In the genomic region with DNA sequence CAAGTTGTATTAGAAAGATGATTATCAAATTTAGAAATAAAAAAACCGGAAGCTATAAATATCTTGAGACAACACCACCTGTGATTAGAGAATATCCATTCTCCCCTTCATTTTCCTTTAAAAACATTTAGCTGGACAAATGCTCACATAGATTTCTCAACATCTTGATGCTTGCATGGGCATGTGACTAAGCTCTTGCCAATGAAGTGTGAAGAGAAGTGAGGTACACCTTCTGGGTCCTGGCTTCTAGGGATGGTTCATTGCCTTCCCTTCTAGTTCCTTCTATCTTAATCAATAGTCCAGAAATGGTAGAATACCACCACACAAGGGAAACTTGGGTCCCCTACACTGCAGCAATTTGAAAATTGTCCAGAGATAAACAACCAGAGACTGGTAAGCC, we compare ENCODE assay signal across 19 cellular contexts. TPM values are rescaled to one million over a fixed set of nuclear protein-coding genes. Genes with fewer than 3 reads are reported as not detected.
DNase-seq lines count a peak whose midpoint lies in the region; ATAC-seq, FAIRE-seq and TF ChIP-seq lines count a peak whose summit lies in the region.
"Had no signal": no experiment of that assay in that cellular context is flagged by ENCODE, and none has a peak within 500 bp of the region (broad histone marks: within the 10 kb centered on the region; RNA-seq: fewer than 3 reads in every experiment).

No MANE protein-coding gene starts in this region.

- TF ChIP-seq POLR2A in HepG2 (IDR thresholded peaks at IDR 0.05; ENCODE audit: insufficient read depth in 1 of 2, low read depth in 2 of 2, low read length in 2 of 2), result no peak

- no peak for ATAC-seq in CD4-positive, CD25-positive, alpha-beta regulatory T cell (ENCODE audit: low read depth in 2 of 2)
- ATAC-seq in HepG2, result no peak
- ATAC-seq in HG02840 (IDR thresholded peaks at IDR 0.05; ENCODE audit: low FRiP score, unreplicated experiment), result no peak
- ATAC-seq: CD8-positive, alpha-beta T cell; GM23338; PC-3 had no signal

- H4K20me1 ChIP-seq in H9 (ENCODE audit: control insufficient read depth, insufficient read depth, insufficient read length) (no peaks in the 10 kb centered on the region), HepG2 (ENCODE audit: insufficient read depth, low read length) (peaks cover 2% of the 10 kb centered on the region; the same call in 1 of the 2 replicates)

- no peaks in the 10 kb centered on the region for H3K9me3 ChIP-seq in CD4-positive, CD25-positive, alpha-beta regulatory T cell (ENCODE audit: control insufficient read depth in 2 of 2, low read length in 2 of 2)
- no peaks in the 10 kb centered on the region for H3K9me3 ChIP-seq in H9 (ENCODE audit: control insufficient read depth, low read depth, low read length)
- no peaks in the 10 kb centered on the region for H3K9me3 ChIP-seq in HepG2 (ENCODE audit: low read length)

- no peak for DNase-seq in CD4-positive, CD25-positive, alpha-beta regulatory T cell
- DNase-seq in H9 (no peak), bronchial epithelial cell (ENCODE audit: low read depth) (peak; percentile 22), HepG2 (ENCODE audit: low spot score) (no peak), DMS153 treated with DMSO at 0.1 percent for 48 hours (lab: John Stamatoyannopoulos, UW; ENCODE audit: unreplicated experiment) (no peak), nucleus accumbens (lab: John Stamatoyannopoulos, UW) (no peak)
- DNase-seq: CD8-positive, alpha-beta T cell; DMS 273 treated with DMSO at 0.1 percent for 48 hours; KBM-7; MM.1S; NCI-H1105 treated with DMSO at 0.1 percent for 48 hours; NCI-H187; NCI-H446; PC-3 had no signal

- no peak for TF ChIP-seq EP300 in HepG2 (IDR thresholded peaks at IDR 0.05; ENCODE audit: low read depth in 2 of 2, low read length in 2 of 2)
- no peak for TF ChIP-seq EP300 in HepG2 (CRISPR knock-in tag; IDR thresholded peaks at IDR 0.05; ENCODE audit: borderline replicate concordance)

- H2BK12ac ChIP-seq in H9 (ENCODE audit: insufficient read length, low read depth, low read length), result no peak overlapping the region

- no peaks in the 10 kb centered on the region for H3K27me3 Mint-ChIP-seq in CD4-positive, CD25-positive, alpha-beta regulatory T cell
- no peaks in the 10 kb centered on the region for H3K27me3 Mint-ChIP-seq in H9 (ENCODE audit: low read depth)
- H3K27me3 Mint-ChIP-seq: B cell had no signal

- H3K27me3 ChIP-seq in CD4-positive, CD25-positive, alpha-beta regulatory T cell (ENCODE audit: control insufficient read depth, insufficient read depth, low read length), result no peaks in the 10 kb centered on the region
- H3K27me3 ChIP-seq in H9 (ENCODE audit: insufficient read depth, low read length), result no peaks in the 10 kb centered on the region
- no peaks in the 10 kb centered on the region for H3K27me3 ChIP-seq in bronchial epithelial cell (ENCODE audit: control insufficient read depth, insufficient read depth, low read length)
- H3K27me3 ChIP-seq in HepG2 (ENCODE audit: control insufficient read depth in 1 of 2, insufficient read depth in 2 of 2, low read length in 2 of 2), result no peaks in the 10 kb centered on the region

- FAIRE-seq in bronchial epithelial cell (lab: Jason Lieb, UNC) (no peak), HepG2 (lab: Jason Lieb, UNC) (no peak)

- no peak overlapping the region for H4K8ac ChIP-seq in H9 (replicated peaks; ENCODE audit: insufficient read length, low read depth, low read length)

- H3K9ac ChIP-seq in H9 (ENCODE audit: extremely low read depth, insufficient read length, low read length) (no peak overlapping the region), HepG2 (ENCODE audit: insufficient read depth, low read depth, low read length) (no peak overlapping the region)

- H2BK120ac ChIP-seq in H9 (ENCODE audit: low read depth, low read length, poor library complexity, severe bottlenecking), result no peak overlapping the region

- no peak for TF ChIP-seq RAD21 in HepG2 (CRISPR knock-in tag; IDR thresholded peaks at IDR 0.05)

- peaks cover 16% of the 10 kb centered on the region for H3K36me3 Mint-ChIP-seq in CD4-positive, CD25-positive, alpha-beta regulatory T cell
- peaks cover 0 to 17% (median 16%) of the 10 kb centered on the region in 3 experiments; a peak in 6 of 7 replicates for H3K36me3 Mint-ChIP-seq in H9 (ENCODE audit: insufficient read depth in 1 of 3, low read depth in 3 of 3)

- intact Hi-C loops in HepG2 (cut with micrococcal nuclease; ENCODE audit: unreplicated experiment), result no loop called here

- H2BK5ac ChIP-seq in H9 (ENCODE audit: insufficient read length, low read length), result no peak overlapping the region

- H3T11ph ChIP-seq in H9 (ENCODE audit: low read length), result no peak overlapping the region

- no peak overlapping the region for H3K23ac ChIP-seq in H9 (ENCODE audit: insufficient read length, low read depth, low read length)

- no peak overlapping the region for H3K4ac ChIP-seq in H9 (ENCODE audit: low read depth, low read length)

- H3K4me3 ChIP-seq in CD4-positive, CD25-positive, alpha-beta regulatory T cell (ENCODE audit: low read depth, low read length), result no peak overlapping the region
- H3K4me3 ChIP-seq in bronchial epithelial cell (ENCODE audit: low read depth, low read length), result no peak overlapping the region
- no peak overlapping the region for H3K4me3 ChIP-seq in HepG2 (replicated peaks in 1 of 3; ENCODE audit: insufficient read depth in 1 of 3, low read depth in 2 of 3, low read length in 3 of 3)
- H3K4me3 ChIP-seq: GM23338, SK-N-MC had no signal

- peaks cover 7 to 30% (median 13%) of the 10 kb centered on the region in 4 donors for H3K4me1 Mint-ChIP-seq in CD4-positive, CD25-positive, alpha-beta regulatory T cell
- peaks cover 8 to 14% of the 10 kb centered on the region in 2 experiments for H3K4me1 Mint-ChIP-seq in H9

- no peaks in the 10 kb centered on the region for H3K4me1 ChIP-seq in CD4-positive, CD25-positive, alpha-beta regulatory T cell (ENCODE audit: control insufficient read depth, insufficient read depth, low read length, poor library complexity, severe bottlenecking)
- H3K4me1 ChIP-seq in H9 (ENCODE audit: insufficient read depth, low read length), result no peaks in the 10 kb centered on the region; the same call in 1 of the 2 replicates
- no peaks in the 10 kb centered on the region for H3K4me1 ChIP-seq in HepG2 (ENCODE audit: insufficient read depth, low read length)

- no peak overlapping the region for H2AK5ac ChIP-seq in H9 (ENCODE audit: insufficient read length, low read length)

- H3K79me1 ChIP-seq in H9 (ENCODE audit: insufficient read depth, low read depth, low read length, poor library complexity, severe bottlenecking), result no peaks in the 10 kb centered on the region

- peak overlapping the region in 2 of 3 donors; percentile 26 to 84 for H3K27ac Mint-ChIP-seq in CD4-positive, CD25-positive, alpha-beta regulatory T cell
- peak overlapping the region in 2 of 3 experiments; percentile 38 to 44; a peak in 1 of 7 replicates for H3K27ac Mint-ChIP-seq in H9
- H3K27ac Mint-ChIP-seq: B cell had no signal

- WGBS in H9 (ENCODE audit: extremely low coverage, insufficient read length, low lambda C conversion rate), result no CpG with 5 or more reads among the region's 1 CpG
- 100% methylated on average over 1 of the region's 1 CpG for WGBS in HepG2 (ENCODE audit: low lambda C conversion rate)

- no peaks in the 10 kb centered on the region for H3K23me2 ChIP-seq in H9 (ENCODE audit: insufficient read length, low read depth, low read length, poor library complexity, severe bottlenecking)

- no peak overlapping the region for H3K18ac ChIP-seq in H9 (ENCODE audit: insufficient read length, low read depth, low read length)

- H3K9me3 Mint-ChIP-seq in CD4-positive, CD25-positive, alpha-beta regulatory T cell, result no peaks in the 10 kb centered on the region
- H3K9me3 Mint-ChIP-seq in H9, result no peaks in the 10 kb centered on the region
- H3K9me3 Mint-ChIP-seq: CD8-positive, alpha-beta T cell; GM23338 had no signal

- H3K79me2 ChIP-seq in H9 (ENCODE audit: insufficient read depth, low read length), result peaks cover 2% of the 10 kb centered on the region; the same call in 1 of the 2 replicates
- peaks cover 4% of the 10 kb centered on the region for H3K79me2 ChIP-seq in HepG2 (ENCODE audit: insufficient read depth, low read length)

- CTCF ChIA-PET in HepG2 (lab: Yijun Ruan, JAX; ENCODE audit: low intra/inter-chr PET ratio, low total read pairs), result no interaction called here

- H3K4me3 Mint-ChIP-seq in CD4-positive, CD25-positive, alpha-beta regulatory T cell, result no peak overlapping the region
- H3K4me3 Mint-ChIP-seq in H9, result no peak overlapping the region
- H3K4me3 Mint-ChIP-seq: B cell; CD8-positive, alpha-beta T cell; GM23338 had no signal

- H2BK20ac ChIP-seq in H9 (ENCODE audit: low read depth, low read length, poor library complexity, severe bottlenecking), result no peak overlapping the region

- POLR2A ChIA-PET in HepG2 (lab: Yijun Ruan, JAX), result interaction anchor here (0.8 kb wide), 1 partner anchor 80 kb away, joined by 3 read pairs; no protein-coding TSS in a partner anchor

- no peak overlapping the region for H3K56ac ChIP-seq in H9 (ENCODE audit: insufficient read length, low read depth, low read length)

- TF ChIP-seq CTCF in H9 (conservative IDR thresholded peaks at IDR 0.05) (no peak), bronchial epithelial cell (IDR thresholded peaks at IDR 0.05; ENCODE audit: insufficient read depth, low read length, severe bottlenecking) (no peak), HepG2 (CRISPR knock-in tag; IDR thresholded peaks at IDR 0.05) (no peak)

- no peak overlapping the region for H3K27ac ChIP-seq in CD4-positive, CD25-positive, alpha-beta regulatory T cell (ENCODE audit: insufficient read depth, low read length, poor library complexity, severe bottlenecking)
- H3K27ac ChIP-seq in H9 (ENCODE audit: insufficient read length, low read depth, low read length) (no peak overlapping the region), HepG2 (ENCODE audit: extremely low read length, insufficient read depth, low read length) (no peak overlapping the region)
- H3K27ac ChIP-seq: HL-60, SK-N-MC had no signal

- no peak overlapping the region for H3K4me2 ChIP-seq in H9 (ENCODE audit: insufficient read depth, insufficient read length, low read length)
- no peak overlapping the region for H3K4me2 ChIP-seq in HepG2 (ENCODE audit: low read depth, low read length)
- H3K4me2 ChIP-seq: GM23338 had no signal

- no peak overlapping the region for H4K91ac ChIP-seq in H9 (ENCODE audit: insufficient read length, low read depth, low read length)

- H3K36me3 ChIP-seq in CD4-positive, CD25-positive, alpha-beta regulatory T cell (ENCODE audit: control insufficient read depth, insufficient read depth, low read length), result peaks cover 36% of the 10 kb centered on the region
- peaks cover 1% of the 10 kb centered on the region for H3K36me3 ChIP-seq in bronchial epithelial cell (ENCODE audit: control insufficient read depth, insufficient read depth, low read length)
- H3K36me3 ChIP-seq in HepG2 (replicated peaks in 1 of 2; ENCODE audit: control insufficient read depth in 1 of 2, insufficient read depth in 2 of 2, low read length in 2 of 2), result peaks cover 8 to 23% of the 10 kb centered on the region in 2 experiments

- no peak overlapping the region for H2BK15ac ChIP-seq in H9 (ENCODE audit: low read depth, low read length)

- TSS peak; percentile 16 for BruUV-seq in HepG2 (replicated peaks; lab: Mats Ljungman, UMichigan)

- in situ Hi-C loops in HepG2 (cut with HindIII; ENCODE audit: extremely low pct_ligation_motif_present, low pct_unique_long_range_greater_than_20kb), result no loop called here

- no peak overlapping the region for H4K5ac ChIP-seq in H9 (ENCODE audit: insufficient read length, low read depth, low read length)

- H2AFZ ChIP-seq in H9 (ENCODE audit: low read length) (no peak overlapping the region), HepG2 (ENCODE audit: low read length) (no peak overlapping the region)
- H2AFZ ChIP-seq: GM23338 had no signal

- H3K14ac ChIP-seq in H9 (ENCODE audit: insufficient read depth, low read length), result no peak overlapping the region

RNA-seq across cellular contexts. Expression of a gene that starts 41.0 kb away (rescaled TPM):
- 54.3 TPM for total RNA-seq in CD4-positive, CD25-positive, alpha-beta regulatory T cell
- polyA plus RNA-seq in CD4-positive, CD25-positive, alpha-beta regulatory T cell, result 10 to 100 TPM; 33.3 to 40.9 (median 36.2) TPM
- 57.3 and 61.4 TPM in 2 replicates for total RNA-seq in H9 (2021)
- total RNA-seq in bronchial epithelial cell, result 41.9 and 62.7 TPM in 2 replicates
- total RNA-seq in HepG2 (2016; rRNA removed; fragmentation: Illumina TruSeq; extraction: Trizol), result 43.5 and 64.9 TPM in 2 replicates
- 13.0 and 17.4 TPM in 2 replicates for total RNA-seq in HepG2 (2016; cell fraction: cytosol; rRNA removed; fragmentation: Illumina TruSeq; extraction: Trizol; ENCODE audit: low read depth)
- total RNA-seq in HepG2 (2016; cell fraction: insoluble cytoplasmic fraction; rRNA removed; fragmentation: Illumina TruSeq; extraction: Trizol), result 43.7 and 63.9 TPM in 2 replicates
- 23.7 and 25.1 TPM in 2 replicates for total RNA-seq in HepG2 (2016; cell fraction: membrane; rRNA removed; fragmentation: Illumina TruSeq; extraction: Trizol)
- total RNA-seq in HepG2 (2016; cell fraction: nucleus; rRNA removed; fragmentation: Illumina TruSeq; extraction: Trizol), result 39.3 and 43.8 TPM in 2 replicates
- 12.3 and 13.2 TPM in 2 replicates for polyA plus RNA-seq in HepG2 (2011; rRNA removed)
- 5.6 and 9.8 TPM in 2 replicates for polyA plus RNA-seq in HepG2 (2011; cell fraction: cytosol; rRNA removed)
- polyA plus RNA-seq in HepG2 (2011; cell fraction: nucleus; rRNA removed), result 8.2 and 10.9 TPM in 2 replicates
- 22.0 and 30.6 TPM in 2 replicates for polyA plus RNA-seq in HepG2 (2012)
- 1.3 and 1.7 TPM in 2 replicates for polyA plus RNA-seq in HepG2 (2016; cell fraction: cytosol; fragmentation: Illumina TruSeq; extraction: Trizol; ENCODE audit: low read depth)
- 38.5 and 41.9 TPM in 2 replicates for polyA plus RNA-seq in HepG2 (2016; cell fraction: insoluble cytoplasmic fraction; fragmentation: Illumina TruSeq; extraction: Trizol; ENCODE audit: low read depth)
- 7.0 and 7.3 TPM in 2 replicates for polyA plus RNA-seq in HepG2 (2016; cell fraction: membrane; fragmentation: Illumina TruSeq; extraction: Trizol; ENCODE audit: low read depth)
- 30.3 and 32.3 TPM in 2 replicates for polyA plus RNA-seq in HepG2 (2016; cell fraction: nucleus; fragmentation: Illumina TruSeq; extraction: Trizol; ENCODE audit: insufficient read depth, low read depth)
- 17.4 and 26.8 TPM in 2 replicates for polyA minus RNA-seq in HepG2 (2011; rRNA and poly(A)+ RNA removed; ENCODE audit: low replicate concordance)
- polyA minus RNA-seq in HepG2 (2011; cell fraction: cytosol; rRNA and poly(A)+ RNA removed), result 26.6 and 30.6 TPM in 2 replicates
- 38.2 and 48.1 TPM in 2 replicates for polyA minus RNA-seq in HepG2 (2011; cell fraction: nucleus; rRNA and poly(A)+ RNA removed)
